21 cellular contexts compared by ENCODE assay signal in genomic region chr10:73628405-73628804, GRCh38. TPM values are rescaled to one million over a fixed set of nuclear protein-coding genes. Genes with fewer than 3 reads are reported as not detected.
"Had no signal": no experiment of that assay in that cellular context is flagged by ENCODE, and none has a peak within 500 bp of the region (broad histone marks: within the 10 kb centered on the region; RNA-seq: fewer than 3 reads in every experiment).

No MANE protein-coding gene starts in this region.

- H3K4me2 ChIP-seq: smooth muscle cell had no signal

- ATAC-seq: activated CD8-positive, alpha-beta T cell treated with anti-CD3 and anti-CD28 coated beads, Interleukin-2, amount 10 ng/mL, durations not matched to agents 7 days and 5 days; gastroesophageal sphincter; heart right ventricle; left lobe of liver; naive thymus-derived CD4-positive, alpha-beta T cell; upper lobe of right lung had no signal

- H3K27me3 ChIP-seq: adrenal gland, gastroesophageal sphincter, heart right ventricle, suprapubic skin, upper lobe of right lung had no signal

- H3K9me3 ChIP-seq: adrenal gland, gastroesophageal sphincter, heart right ventricle, suprapubic skin, upper lobe of right lung had no signal

- H3K27ac ChIP-seq: adrenal gland, coronary artery, gastroesophageal sphincter, heart right ventricle, suprapubic skin, upper lobe of right lung had no signal

- H3K4me3 ChIP-seq: adrenal gland, coronary artery, gastroesophageal sphincter, heart right ventricle, smooth muscle cell, suprapubic skin, upper lobe of right lung had no signal

- DNase-seq: activated CD4-positive, alpha-beta T cell treated with anti-CD3 and anti-CD28 coated beads, Interleukin-2, amount 10 ng/mL, durations not matched to agents 24 days and 14 days; activated CD4-positive, CD25-positive, alpha-beta regulatory T cell; activated CD8-positive, alpha-beta memory T cell treated with anti-CD3 and anti-CD28 coated beads, Interleukin-2, amount 50 U/mL, for 4 hours; activated CD8-positive, alpha-beta T cell treated with anti-CD3 and anti-CD28 coated beads, Interleukin-2, amount 10 ng/mL, durations not matched to agents 7 days and 5 days; activated effector memory CD4-positive, alpha-beta T cell treated with anti-CD3 and anti-CD28 coated beads, Interleukin-2, amount 50 U/mL, for 16 hours; activated T-cell treated with anti-CD3 and anti-CD28 coated beads, Interleukin-2, amount 50 U/mL, for 48 hours; adrenal gland; central memory CD4-positive, alpha-beta T cell; effector CD4-positive, alpha-beta T cell; heart right ventricle; naive thymus-derived CD4-positive, alpha-beta T cell; stimulated activated CD4-positive, alpha-beta T cell treated with anti-CD3 and anti-CD28 coated beads, Interleukin-4, amount 100 ng/mL, for 4 hours; SW 1271; upper lobe of right lung had no signal

- H3K36me3 ChIP-seq: adrenal gland, gastroesophageal sphincter, heart right ventricle, suprapubic skin, upper lobe of right lung had no signal

RNA-seq across cellular contexts. Expression of gene MYOZ1, which starts 12.9 kb away (rescaled TPM):
- total RNA-seq: activated CD4-positive, alpha-beta T cell treated with anti-CD3 and anti-CD28 coated beads, Interleukin-2, amount 10 ng/mL, durations not matched to agents 24 days and 14 days; activated CD8-positive, alpha-beta T cell treated with anti-CD3 and anti-CD28 coated beads, Interleukin-2, amount 10 ng/mL, durations not matched to agents 7 days and 5 days; gastroesophageal sphincter; left lobe of liver; lung microvascular endothelial cell; naive thymus-derived CD4-positive, alpha-beta T cell had no signal
- polyA plus RNA-seq: naive thymus-derived CD4-positive, alpha-beta T cell had no signal

RNA-seq across cellular contexts. Expression of gene SYNPO2L, which starts 27.4 kb away (rescaled TPM):
- total RNA-seq: epithelial cell of proximal tubule, left lobe of liver, lung microvascular endothelial cell, smooth muscle cell, suprapubic skin had no signal
- polyA plus RNA-seq: naive thymus-derived CD4-positive, alpha-beta T cell had no signal
